Comparison of ENCODE assay signal across 17 cellular contexts in the genomic region with DNA sequence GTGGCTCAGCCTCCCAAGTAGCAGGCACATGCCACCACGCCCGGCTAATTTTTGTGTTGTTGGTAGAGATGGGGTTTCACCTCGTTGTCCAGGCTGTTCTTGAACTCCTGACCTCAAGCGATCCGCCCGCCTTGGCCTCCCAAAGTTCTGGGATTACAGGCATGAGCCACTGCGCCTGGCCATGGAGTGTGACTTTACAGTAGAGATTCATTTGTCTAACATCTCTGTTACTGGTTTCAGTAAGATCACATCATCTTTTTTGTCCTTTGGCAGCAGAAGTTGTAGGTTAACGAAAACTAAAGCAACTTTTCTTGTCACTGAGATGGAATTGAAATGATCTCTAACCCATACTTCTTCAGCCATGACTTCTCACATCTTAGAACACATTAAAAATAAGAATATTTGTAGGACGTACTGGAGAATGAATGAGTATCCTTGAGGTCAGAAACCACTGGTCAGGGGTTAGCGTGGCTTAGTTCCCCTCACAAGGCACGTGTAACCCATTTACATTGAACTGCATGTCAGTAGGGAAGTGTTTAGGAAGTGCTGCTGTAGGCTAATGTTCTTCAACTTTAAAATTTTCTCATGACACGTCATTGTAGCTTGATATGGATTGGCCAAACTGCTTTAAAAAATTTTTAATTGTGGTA.
DNase-seq lines count a peak whose midpoint lies in the region; ATAC-seq, FAIRE-seq and TF ChIP-seq lines count a peak whose summit lies in the region.
"Had no signal": no experiment of that assay in that cellular context is flagged by ENCODE, and none has a peak within 500 bp of the region (broad histone marks: within the 10 kb centered on the region; RNA-seq: fewer than 3 reads in every experiment).

No MANE protein-coding gene starts in this region.

- H3K9me3 ChIP-seq in right atrium auricular region = no peaks in the 10 kb centered on the region
- no peaks in the 10 kb centered on the region for H3K9me3 ChIP-seq in small intestine (ENCODE audit: control insufficient read depth, low read depth)
- no peaks in the 10 kb centered on the region for H3K9me3 ChIP-seq in CD4-positive, alpha-beta memory T cell (ENCODE audit: control insufficient read depth in 1 of 2, low read length in 2 of 2)
- H3K9me3 ChIP-seq: gastroesophageal sphincter, Peyer's patch had no signal

- CTCF ChIA-PET in CD4-positive, alpha-beta memory T cell (lab: Charles Lee; ENCODE audit: partially characterized antibody) = no interaction called here

- H3K4me1 ChIP-seq in right atrium auricular region (peaks cover 0 to 15% of the 10 kb centered on the region in 2 donors), small intestine (ENCODE audit: control insufficient read depth in 2 of 2, insufficient read depth in 1 of 2, low read depth in 1 of 2, low read length in 1 of 2) (peaks cover 0 to 2% of the 10 kb centered on the region in 2 donors)
- no peaks in the 10 kb centered on the region for H3K4me1 ChIP-seq in CD4-positive, alpha-beta memory T cell (ENCODE audit: insufficient read depth, low read length)
- H3K4me1 ChIP-seq: Peyer's patch had no signal

- no peaks in the 10 kb centered on the region for H3K27me3 ChIP-seq in right atrium auricular region
- H3K27me3 ChIP-seq in small intestine (ENCODE audit: control insufficient read depth in 2 of 2, insufficient read depth in 2 of 2, low read length in 2 of 2) = no peaks in the 10 kb centered on the region
- H3K27me3 ChIP-seq in CD4-positive, alpha-beta memory T cell (ENCODE audit: insufficient read depth, low read length) = no peaks in the 10 kb centered on the region
- H3K27me3 ChIP-seq: gastroesophageal sphincter, Peyer's patch had no signal

- WGBS in small intestine, 3 donors = 85 to 94% (median 89%) methylated on average over 12 of the region's 12 CpGs

- peaks cover 16% of the 10 kb centered on the region for H3K36me3 Mint-ChIP-seq in memory B cell
- peaks cover 6% of the 10 kb centered on the region for H3K36me3 Mint-ChIP-seq in glutamatergic neuron (ENCODE audit: unreplicated experiment)
- peaks cover 14 to 16% of the 10 kb centered on the region in 2 donors for H3K36me3 Mint-ChIP-seq in CD4-positive, alpha-beta memory T cell

- no peak for FAIRE-seq in small intestine (lab: Jason Lieb, UNC)

- ATAC-seq in GM18502 (IDR thresholded peaks at IDR 0.05; ENCODE audit: poor library complexity, unreplicated experiment) = peak; percentile 54
- ATAC-seq in GM21528 (IDR thresholded peaks at IDR 0.05; ENCODE audit: low FRiP score, unreplicated experiment) = peak; percentile 57
- peak; percentile 52 for ATAC-seq in HG03175 (IDR thresholded peaks at IDR 0.05; ENCODE audit: unreplicated experiment)
- ATAC-seq in memory B cell (ENCODE audit: low read depth) = peak; percentile 50
- ATAC-seq: gastroesophageal sphincter had no signal

- no peaks in the 10 kb centered on the region for H3K27me3 Mint-ChIP-seq in memory B cell
- no peaks in the 10 kb centered on the region for H3K27me3 Mint-ChIP-seq in glutamatergic neuron (ENCODE audit: unreplicated experiment)
- H3K27me3 Mint-ChIP-seq in CD4-positive, alpha-beta memory T cell = no peaks in the 10 kb centered on the region
- H3K27me3 Mint-ChIP-seq: activated CD4-positive, alpha-beta T cell treated with anti-CD3 and anti-CD28 coated beads for 36 hours had no signal

- no peak overlapping the region for H3K27ac ChIP-seq in right atrium auricular region
- H3K27ac ChIP-seq in small intestine (ENCODE audit: low read depth in 1 of 2, low read length in 1 of 2) = no peak overlapping the region
- H3K27ac ChIP-seq in CD4-positive, alpha-beta memory T cell (ENCODE audit: low read depth, low read length) = no peak overlapping the region
- H3K27ac ChIP-seq: Peyer's patch had no signal

- peak overlapping the region; percentile 48 for H3K27ac Mint-ChIP-seq in memory B cell
- no peak overlapping the region for H3K27ac Mint-ChIP-seq in glutamatergic neuron (ENCODE audit: unreplicated experiment)
- H3K27ac Mint-ChIP-seq in CD4-positive, alpha-beta memory T cell = peak overlapping the region in 1 of 7 donors; percentile 19
- H3K27ac Mint-ChIP-seq: activated CD4-positive, alpha-beta T cell treated with anti-CD3 and anti-CD28 coated beads for 36 hours; activated T-cell treated with anti-CD3 and anti-CD28 coated beads, Interleukin-2, amount 50 U/mL, for 72 hours; stimulated activated effector memory CD8-positive, alpha-beta T cell treated with anti-CD3 and anti-CD28 coated beads, Interleukin-12 subunit alpha, Interleukin-12 subunit beta, amount 100 ng/mL, for 72 hours had no signal

- H3K9me3 Mint-ChIP-seq in memory B cell (no peaks in the 10 kb centered on the region), glutamatergic neuron (ENCODE audit: unreplicated experiment) (peaks cover 4% of the 10 kb centered on the region)
- no peaks in the 10 kb centered on the region for H3K9me3 Mint-ChIP-seq in CD4-positive, alpha-beta memory T cell
- H3K9me3 Mint-ChIP-seq: activated T-cell treated with anti-CD3 and anti-CD28 coated beads, Interleukin-2, amount 50 U/mL, for 72 hours; stimulated activated effector memory CD8-positive, alpha-beta T cell treated with anti-CD3 and anti-CD28 coated beads, Interleukin-12 subunit alpha, Interleukin-12 subunit beta, amount 100 ng/mL, for 72 hours had no signal

- POLR2A ChIA-PET in CD4-positive, alpha-beta memory T cell (lab: Charles Lee; ENCODE audit: partially characterized antibody) = no interaction called here

- intact Hi-C loops in CD4-positive, alpha-beta memory T cell (cut with micrococcal nuclease) = no loop called here

- no peak overlapping the region for H3K4me3 Mint-ChIP-seq in memory B cell
- no peak overlapping the region for H3K4me3 Mint-ChIP-seq in glutamatergic neuron (ENCODE audit: unreplicated experiment)
- H3K4me3 Mint-ChIP-seq in CD4-positive, alpha-beta memory T cell = no peak overlapping the region
- H3K4me3 Mint-ChIP-seq: activated CD4-positive, alpha-beta T cell treated with anti-CD3 and anti-CD28 coated beads for 36 hours; activated T-cell treated with anti-CD3 and anti-CD28 coated beads, Interleukin-2, amount 50 U/mL, for 72 hours; stimulated activated effector memory CD8-positive, alpha-beta T cell treated with anti-CD3 and anti-CD28 coated beads, Interleukin-12 subunit alpha, Interleukin-12 subunit beta, amount 100 ng/mL, for 72 hours had no signal

- DNase-seq in memory B cell (ENCODE audit: low spot score in 2 of 2) = no peak
- no peak for DNase-seq in right atrium auricular region (ENCODE audit: low spot score)
- no peak for DNase-seq in glutamatergic neuron
- no peak for DNase-seq in small intestine
- DNase-seq in CD4-positive, alpha-beta memory T cell = no peak
- DNase-seq: DMS79 treated with DMSO at 0.1 percent for 48 hours; effector CD8-positive, alpha-beta T cell; NCI-H1417; Peyer's patch; stimulated activated CD4-positive, alpha-beta T cell treated with anti-CD3 and anti-CD28 coated beads, Interleukin-4, amount 100 ng/mL, for 1 hour had no signal

- H3K4me1 Mint-ChIP-seq in memory B cell = peaks cover 35% of the 10 kb centered on the region
- peaks cover 2% of the 10 kb centered on the region for H3K4me1 Mint-ChIP-seq in glutamatergic neuron (ENCODE audit: low read depth, unreplicated experiment)
- peaks cover 12 to 41% (median 21%) of the 10 kb centered on the region in 4 donors for H3K4me1 Mint-ChIP-seq in CD4-positive, alpha-beta memory T cell

- TF ChIP-seq CTCF in right atrium auricular region (IDR thresholded peaks at IDR 0.05) (no peak), glutamatergic neuron (IDR thresholded peaks at IDR 0.05; ENCODE audit: partially characterized antibody, unreplicated experiment) (no peak)

- H3K36me3 ChIP-seq in right atrium auricular region (no peaks in the 10 kb centered on the region), small intestine (ENCODE audit: control insufficient read depth in 2 of 2, insufficient read depth in 2 of 2, low read length in 2 of 2) (no peaks in the 10 kb centered on the region)
- H3K36me3 ChIP-seq in CD4-positive, alpha-beta memory T cell (ENCODE audit: insufficient read depth, low read length) = no peaks in the 10 kb centered on the region
- H3K36me3 ChIP-seq: Peyer's patch had no signal

- H3K4me3 ChIP-seq in right atrium auricular region (no peak overlapping the region), small intestine (ENCODE audit: low read depth in 1 of 2, low read length in 2 of 2) (no peak overlapping the region)
- no peak overlapping the region for H3K4me3 ChIP-seq in CD4-positive, alpha-beta memory T cell (ENCODE audit: low read length in 2 of 2)
- H3K4me3 ChIP-seq: gastroesophageal sphincter, Peyer's patch had no signal
